In genomic region chr19:42207767-42208259, GRCh38 we compare ENCODE assay signal across 1 cellular context.
TF ChIP-seq lines count a peak whose summit lies in the region.

No MANE protein-coding gene starts in this region.

TF ChIP-seq in HepG2, 621 proteins besides CTCF, POLR2A, EP300 and RAD21:
- TF ChIP-seq ZNF841 (CRISPR knock-in tag; IDR thresholded peaks at IDR 0.05; ENCODE audit: borderline replicate concordance): no peak
- no peak for TF ChIP-seq FOXA3 (CRISPR knock-in tag; IDR thresholded peaks at IDR 0.05)
